ENCODE assay signal across 2 cellular contexts in the genomic region with DNA sequence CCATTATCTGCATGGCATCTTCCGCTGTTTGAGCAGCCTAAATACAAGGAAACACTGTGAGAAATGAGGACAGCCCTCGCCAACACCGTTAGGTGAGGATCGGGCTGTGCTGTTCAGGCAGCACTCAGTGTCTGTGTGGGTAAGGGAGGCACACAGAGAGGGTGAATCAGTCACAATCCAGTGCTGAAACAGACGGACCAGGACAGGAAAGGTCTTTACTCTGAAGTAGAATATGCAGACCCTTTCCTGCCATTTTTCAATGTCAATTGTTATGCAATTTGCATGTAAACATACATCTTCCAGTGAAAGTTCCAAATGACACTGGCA.
TF ChIP-seq lines count a peak whose summit lies in the region.

No MANE protein-coding gene starts in this region.

TF ChIP-seq in A549, 52 proteins besides CTCF, POLR2A, EP300 and RAD21 (continued from another document):
- TF ChIP-seq EHMT2 (IDR thresholded peaks at IDR 0.05; ENCODE audit: low read depth) (no peak), CEBPB (IDR thresholded peaks at IDR 0.05) (no peak), MAZ (IDR thresholded peaks at IDR 0.05; ENCODE audit: borderline replicate concordance, low read depth, low read length) (no peak), NPAS2 (CRISPR knock-in tag; IDR thresholded peaks at IDR 0.05; ENCODE audit: borderline replicate concordance) (no peak), SREBF2 (IDR thresholded peaks at IDR 0.05) (no peak), TFCP2L1 (CRISPR knock-in tag; IDR thresholded peaks at IDR 0.05) (no peak), ZSCAN20 (CRISPR knock-in tag; IDR thresholded peaks at IDR 0.05) (no peak), FOXS1 (CRISPR knock-in tag; IDR thresholded peaks at IDR 0.05) (no peak), NFE2L2 (conservative IDR thresholded peaks at IDR 0.05; ENCODE audit: low read length) (no peak), RARB (CRISPR knock-in tag; IDR thresholded peaks at IDR 0.05) (no peak), FOSB (CRISPR knock-in tag; IDR thresholded peaks at IDR 0.05) (no peak), CBX2 (IDR thresholded peaks at IDR 0.05; ENCODE audit: borderline replicate concordance, low read depth) (no peak)
- TF ChIP-seq, protein P1, sequence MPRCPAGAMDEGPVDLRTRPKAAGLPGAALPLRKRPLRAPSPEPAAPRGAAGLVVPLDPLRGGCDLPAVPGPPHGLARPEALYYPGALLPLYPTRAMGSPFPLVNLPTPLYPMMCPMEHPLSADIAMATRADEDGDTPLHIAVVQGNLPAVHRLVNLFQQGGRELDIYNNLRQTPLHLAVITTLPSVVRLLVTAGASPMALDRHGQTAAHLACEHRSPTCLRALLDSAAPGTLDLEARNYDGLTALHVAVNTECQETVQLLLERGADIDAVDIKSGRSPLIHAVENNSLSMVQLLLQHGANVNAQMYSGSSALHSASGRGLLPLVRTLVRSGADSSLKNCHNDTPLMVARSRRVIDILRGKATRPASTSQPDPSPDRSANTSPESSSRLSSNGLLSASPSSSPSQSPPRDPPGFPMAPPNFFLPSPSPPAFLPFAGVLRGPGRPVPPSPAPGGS (IDR thresholded peaks at IDR 0.05) = no peak
- TF ChIP-seq, protein P2, sequence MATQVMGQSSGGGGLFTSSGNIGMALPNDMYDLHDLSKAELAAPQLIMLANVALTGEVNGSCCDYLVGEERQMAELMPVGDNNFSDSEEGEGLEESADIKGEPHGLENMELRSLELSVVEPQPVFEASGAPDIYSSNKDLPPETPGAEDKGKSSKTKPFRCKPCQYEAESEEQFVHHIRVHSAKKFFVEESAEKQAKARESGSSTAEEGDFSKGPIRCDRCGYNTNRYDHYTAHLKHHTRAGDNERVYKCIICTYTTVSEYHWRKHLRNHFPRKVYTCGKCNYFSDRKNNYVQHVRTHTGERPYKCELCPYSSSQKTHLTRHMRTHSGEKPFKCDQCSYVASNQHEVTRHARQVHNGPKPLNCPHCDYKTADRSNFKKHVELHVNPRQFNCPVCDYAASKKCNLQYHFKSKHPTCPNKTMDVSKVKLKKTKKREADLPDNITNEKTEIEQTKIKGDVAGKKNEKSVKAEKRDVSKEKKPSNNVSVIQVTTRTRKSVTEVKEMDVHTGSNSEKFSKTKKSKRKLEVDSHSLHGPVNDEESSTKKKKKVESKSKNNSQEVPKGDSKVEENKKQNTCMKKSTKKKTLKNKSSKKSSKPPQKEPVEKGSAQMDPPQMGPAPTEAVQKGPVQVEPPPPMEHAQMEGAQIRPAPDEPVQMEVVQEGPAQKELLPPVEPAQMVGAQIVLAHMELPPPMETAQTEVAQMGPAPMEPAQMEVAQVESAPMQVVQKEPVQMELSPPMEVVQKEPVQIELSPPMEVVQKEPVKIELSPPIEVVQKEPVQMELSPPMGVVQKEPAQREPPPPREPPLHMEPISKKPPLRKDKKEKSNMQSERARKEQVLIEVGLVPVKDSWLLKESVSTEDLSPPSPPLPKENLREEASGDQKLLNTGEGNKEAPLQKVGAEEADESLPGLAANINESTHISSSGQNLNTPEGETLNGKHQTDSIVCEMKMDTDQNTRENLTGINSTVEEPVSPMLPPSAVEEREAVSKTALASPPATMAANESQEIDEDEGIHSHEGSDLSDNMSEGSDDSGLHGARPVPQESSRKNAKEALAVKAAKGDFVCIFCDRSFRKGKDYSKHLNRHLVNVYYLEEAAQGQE (IDR thresholded peaks at IDR 0.05) = no peak
- TF ChIP-seq, protein P3, sequence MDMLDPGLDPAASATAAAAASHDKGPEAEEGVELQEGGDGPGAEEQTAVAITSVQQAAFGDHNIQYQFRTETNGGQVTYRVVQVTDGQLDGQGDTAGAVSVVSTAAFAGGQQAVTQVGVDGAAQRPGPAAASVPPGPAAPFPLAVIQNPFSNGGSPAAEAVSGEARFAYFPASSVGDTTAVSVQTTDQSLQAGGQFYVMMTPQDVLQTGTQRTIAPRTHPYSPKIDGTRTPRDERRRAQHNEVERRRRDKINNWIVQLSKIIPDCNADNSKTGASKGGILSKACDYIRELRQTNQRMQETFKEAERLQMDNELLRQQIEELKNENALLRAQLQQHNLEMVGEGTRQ (IDR thresholded peaks at IDR 0.05) = no peak

TF ChIP-seq in WTC11, 78 proteins besides CTCF, POLR2A, EP300 and RAD21 (continued from another document):
- TF ChIP-seq ZNF121 (CRISPR knock-in tag; IDR thresholded peaks at IDR 0.05) = 0 out of 2 replicates have a peak, but pooled peaks have one; percentile 40
- no peak for TF ChIP-seq ZBTB21 (CRISPR knock-in tag; IDR thresholded peaks at IDR 0.05; ENCODE audit: borderline replicate concordance)
